ENCODE assay signal across 7 cellular contexts in genomic region chr3:141383555-141384129, GRCh38. TPM values are rescaled to one million over a fixed set of nuclear protein-coding genes. Genes with fewer than 3 reads are reported as not detected.
DNase-seq lines count a peak whose midpoint lies in the region; ATAC-seq, FAIRE-seq and TF ChIP-seq lines count a peak whose summit lies in the region.

No MANE protein-coding gene starts in this region.

- H3K4me3 Mint-ChIP-seq in HFFc6 (peak overlapping the region; percentile 84), activated B cell treated with CpG ODN at 0.5 μM for 24 hours (peak overlapping the region; percentile 83)
- H3K4me3 Mint-ChIP-seq in naive thymus-derived CD8-positive, alpha-beta T cell: peak overlapping the region in 1 of 10 donors; percentile 4

- CTCF ChIA-PET in activated B cell treated with CpG ODN at 0.5 μM for 24 hours (lab: Charles Lee): interaction anchor here (1.5 to 2.5 kb wide), 4 partner anchors 10 to 14 kb away, joined by 4 to 7 read pairs (median 5); no protein-coding TSS in a partner anchor

- peak; percentile 75 for DNase-seq in HFFc6
- no peak for DNase-seq in activated B cell treated with CpG ODN at 0.5 μM for 24 hours
- no peak for DNase-seq in transverse colon
- DNase-seq in naive thymus-derived CD8-positive, alpha-beta T cell: no peak
- DNase-seq in stimulated activated CD4-positive, alpha-beta T cell treated with anti-CD3 and anti-CD28 coated beads, Interleukin-4, amount 100 ng/mL, for 1 hour: no peak
- no peak for DNase-seq in NCI-H1105 (lab: John Stamatoyannopoulos, UW)

- TF ChIP-seq EP300 in transverse colon (IDR thresholded peaks at IDR 0.05; ENCODE audit: low read depth): no peak

- H3K27ac ChIP-seq in transverse colon: peak overlapping the region; percentile 23 to 66 (median 55)

- 32 to 62% methylated on average over 7 to 14 of the region's 14 CpGs for WGBS in transverse colon (ENCODE audit: low coverage in 1 of 2), 2 donors

- no peaks in the 10 kb centered on the region; the same call in none of the 2 replicates for H3K27me3 Mint-ChIP-seq in HFFc6 (ENCODE audit: insufficient read depth)
- H3K27me3 Mint-ChIP-seq in activated B cell treated with CpG ODN at 0.5 μM for 24 hours: no peaks in the 10 kb centered on the region
- H3K27me3 Mint-ChIP-seq in naive thymus-derived CD8-positive, alpha-beta T cell: peaks cover 0 to 5% (median 0%) of the 10 kb centered on the region in 5 donors

- H3K36me3 ChIP-seq in transverse colon: peaks cover 0 to 4% (median 0%) of the 10 kb centered on the region in 4 donors

- peak overlapping the region in 1 of 4 donors; percentile 2 for H3K4me3 ChIP-seq in transverse colon

- in situ Hi-C loops in transverse colon (cut with MboI; ENCODE audit: low pct_ligation_motif_present in 1 of 4, low pct_unique_long_range_greater_than_20kb in 1 of 4, low sequenced_read_pairs in 3 of 4): no loop called here

- FAIRE-seq in islet of Langerhans (lab: Jason Lieb, UNC): peak; percentile 30

- H3K27me3 ChIP-seq in transverse colon: no peaks in the 10 kb centered on the region

- H3K4me1 Mint-ChIP-seq in HFFc6 (ENCODE audit: low read depth) (peaks cover 93% of the 10 kb centered on the region), activated B cell treated with CpG ODN at 0.5 μM for 24 hours (peaks cover 58% of the 10 kb centered on the region)
- peaks cover 0 to under 1% (median under 1%) of the 10 kb centered on the region in 4 donors for H3K4me1 Mint-ChIP-seq in naive thymus-derived CD8-positive, alpha-beta T cell

- intact Hi-C loops in activated B cell treated with CpG ODN at 0.5 μM for 24 hours (cut with micrococcal nuclease) (no loop called here), transverse colon (cut with DNase I; ENCODE audit: low total_unique reads) (no loop called here)

- no peak for TF ChIP-seq POLR2A in transverse colon (IDR thresholded peaks at IDR 0.05)

- no peak for ATAC-seq in activated B cell treated with CpG ODN at 0.5 μM for 24 hours (ENCODE audit: low read depth)
- no peak for ATAC-seq in naive thymus-derived CD8-positive, alpha-beta T cell

- H3K9me3 ChIP-seq in transverse colon: no peaks in the 10 kb centered on the region

- H3K4me1 ChIP-seq in transverse colon: peaks cover 0 to 11% (median 1%) of the 10 kb centered on the region in 4 donors

- H3K36me3 Mint-ChIP-seq in HFFc6 (ENCODE audit: low read depth) (peaks cover 63% of the 10 kb centered on the region), activated B cell treated with CpG ODN at 0.5 μM for 24 hours (ENCODE audit: low read depth) (no peaks in the 10 kb centered on the region)
- no peaks in the 10 kb centered on the region for H3K36me3 Mint-ChIP-seq in naive thymus-derived CD8-positive, alpha-beta T cell

- H3K27ac Mint-ChIP-seq in HFFc6 (peak overlapping the region; percentile 97), activated B cell treated with CpG ODN at 0.5 μM for 24 hours (peak overlapping the region; percentile 82)
- H3K27ac Mint-ChIP-seq in naive thymus-derived CD8-positive, alpha-beta T cell: peak overlapping the region in 1 of 10 donors; percentile 25

- H3K9me3 Mint-ChIP-seq in HFFc6: no peaks in the 10 kb centered on the region
- no peaks in the 10 kb centered on the region for H3K9me3 Mint-ChIP-seq in activated B cell treated with CpG ODN at 0.5 μM for 24 hours
- H3K9me3 Mint-ChIP-seq in naive thymus-derived CD8-positive, alpha-beta T cell: no peaks in the 10 kb centered on the region

- TF ChIP-seq CTCF in HFFc6 (IDR thresholded peaks at IDR 0.05): no peak
- TF ChIP-seq CTCF in activated B cell treated with CpG ODN at 0.5 μM for 24 hours (IDR thresholded peaks at IDR 0.05): no peak
- TF ChIP-seq CTCF in transverse colon (IDR thresholded peaks at IDR 0.05): no peak

- POLR2A ChIA-PET in activated B cell treated with CpG ODN at 0.5 μM for 24 hours (lab: Charles Lee): interaction anchor here (1.0 to 2.6 kb wide), 5 partner anchors 8 to 29 kb away, joined by 3 to 17 read pairs (median 5); no protein-coding TSS in a partner anchor
- POLR2A ChIA-PET in naive thymus-derived CD8-positive, alpha-beta T cell (lab: Charles Lee): no interaction called here

RNA-seq across cellular contexts. Expression of gene ZBTB38, which starts 15.3 kb away (rescaled TPM):
- total RNA-seq in HFFc6 (2021; fragmentation: NEBNext Ultra II Directional; extraction: Animal tissue kit (Norgen Biotek cat#: 25700)): 100 to 1,000 TPM; 146 to 172 (median 158) TPM
- total RNA-seq in activated B cell treated with CpG ODN at 0.5 μM for 24 hours (39.5 and 45.2 TPM in 2 replicates), transverse colon (100 to 1,000 TPM in 3 of 4 donors, 10 to 100 TPM in 1; 71.8 to 182 (median 169) TPM)
- 10 to 100 TPM; 48.3 to 49.7 TPM for total RNA-seq in naive thymus-derived CD8-positive, alpha-beta T cell
- polyA plus RNA-seq in naive thymus-derived CD8-positive, alpha-beta T cell: 100 to 1,000 TPM in 1 of 3 donors, 10 to 100 TPM in 2; 56.5 to 118 (median 60.8) TPM
